1 cellular context compared by ENCODE assay signal in the genomic region with DNA sequence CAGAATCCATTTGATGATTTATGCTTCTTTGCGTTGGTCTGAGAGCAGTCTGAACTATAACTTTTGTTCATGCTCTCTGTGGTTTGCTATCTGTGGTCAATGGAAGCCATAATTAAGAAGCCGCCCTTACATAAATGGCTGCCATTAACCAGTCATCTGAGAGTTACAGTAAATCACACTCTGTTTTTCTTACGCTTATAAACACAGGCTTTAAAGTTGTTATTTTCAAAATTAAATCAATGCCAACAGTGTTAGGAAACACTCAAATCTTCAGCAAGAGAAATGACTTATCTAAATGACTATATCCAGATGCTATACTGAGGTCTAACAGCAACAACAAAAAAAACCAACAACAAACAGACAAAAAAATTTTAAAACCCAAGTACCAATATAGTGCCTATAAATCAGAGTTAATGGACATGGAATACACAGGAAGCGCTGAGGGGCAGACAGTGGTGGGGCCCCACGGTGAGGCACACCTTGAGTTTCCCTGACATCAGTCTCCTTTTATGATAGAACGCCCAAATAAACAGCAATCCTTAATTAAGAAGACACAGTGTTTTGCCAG.
TF ChIP-seq lines count a peak whose summit lies in the region.

No MANE protein-coding gene starts in this region.

TF ChIP-seq in HEK293, 187 proteins besides CTCF, POLR2A, EP300 and RAD21 (continued from another document):
- TF ChIP-seq ZNF791 (tag by site-specific recombination; IDR thresholded peaks at IDR 0.05) = no peak
- TF ChIP-seq, protein P1, sequence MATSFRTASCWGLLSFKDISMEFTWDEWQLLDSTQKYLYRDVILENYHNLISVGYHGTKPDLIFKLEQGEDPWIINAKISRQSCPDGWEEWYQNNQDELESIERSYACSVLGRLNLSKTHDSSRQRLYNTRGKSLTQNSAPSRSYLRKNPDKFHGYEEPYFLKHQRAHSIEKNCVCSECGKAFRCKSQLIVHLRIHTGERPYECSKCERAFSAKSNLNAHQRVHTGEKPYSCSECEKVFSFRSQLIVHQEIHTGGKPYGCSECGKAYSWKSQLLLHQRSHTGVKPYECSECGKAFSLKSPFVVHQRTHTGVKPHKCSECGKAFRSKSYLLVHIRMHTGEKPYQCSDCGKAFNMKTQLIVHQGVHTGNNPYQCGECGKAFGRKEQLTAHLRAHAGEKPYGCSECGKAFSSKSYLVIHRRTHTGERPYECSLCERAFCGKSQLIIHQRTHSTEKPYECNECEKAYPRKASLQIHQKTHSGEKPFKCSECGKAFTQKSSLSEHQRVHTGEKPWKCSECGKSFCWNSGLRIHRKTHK (tag by site-specific recombination; IDR thresholded peaks at IDR 0.05) = no peak
- 0 out of 2 replicates have a peak, but pooled peaks have one; percentile 34 for TF ChIP-seq YY1 (tag by site-specific recombination; IDR thresholded peaks at IDR 0.05)
- TF ChIP-seq, protein P2, sequence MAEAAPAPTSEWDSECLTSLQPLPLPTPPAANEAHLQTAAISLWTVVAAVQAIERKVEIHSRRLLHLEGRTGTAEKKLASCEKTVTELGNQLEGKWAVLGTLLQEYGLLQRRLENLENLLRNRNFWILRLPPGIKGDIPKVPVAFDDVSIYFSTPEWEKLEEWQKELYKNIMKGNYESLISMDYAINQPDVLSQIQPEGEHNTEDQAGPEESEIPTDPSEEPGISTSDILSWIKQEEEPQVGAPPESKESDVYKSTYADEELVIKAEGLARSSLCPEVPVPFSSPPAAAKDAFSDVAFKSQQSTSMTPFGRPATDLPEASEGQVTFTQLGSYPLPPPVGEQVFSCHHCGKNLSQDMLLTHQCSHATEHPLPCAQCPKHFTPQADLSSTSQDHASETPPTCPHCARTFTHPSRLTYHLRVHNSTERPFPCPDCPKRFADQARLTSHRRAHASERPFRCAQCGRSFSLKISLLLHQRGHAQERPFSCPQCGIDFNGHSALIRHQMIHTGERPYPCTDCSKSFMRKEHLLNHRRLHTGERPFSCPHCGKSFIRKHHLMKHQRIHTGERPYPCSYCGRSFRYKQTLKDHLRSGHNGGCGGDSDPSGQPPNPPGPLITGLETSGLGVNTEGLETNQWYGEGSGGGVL (tag by site-specific recombination; IDR thresholded peaks at IDR 0.05) = no peak
- TF ChIP-seq ZNF664 (tag by site-specific recombination; IDR thresholded peaks at IDR 0.05) = no peak
- TF ChIP-seq ZNF211 (tag by site-specific recombination; IDR thresholded peaks at IDR 0.05; ENCODE audit: low read depth) = no peak
- no peak for TF ChIP-seq ZNF366 (tag by site-specific recombination; conservative IDR thresholded peaks at IDR 0.05)
- TF ChIP-seq, protein P3, sequence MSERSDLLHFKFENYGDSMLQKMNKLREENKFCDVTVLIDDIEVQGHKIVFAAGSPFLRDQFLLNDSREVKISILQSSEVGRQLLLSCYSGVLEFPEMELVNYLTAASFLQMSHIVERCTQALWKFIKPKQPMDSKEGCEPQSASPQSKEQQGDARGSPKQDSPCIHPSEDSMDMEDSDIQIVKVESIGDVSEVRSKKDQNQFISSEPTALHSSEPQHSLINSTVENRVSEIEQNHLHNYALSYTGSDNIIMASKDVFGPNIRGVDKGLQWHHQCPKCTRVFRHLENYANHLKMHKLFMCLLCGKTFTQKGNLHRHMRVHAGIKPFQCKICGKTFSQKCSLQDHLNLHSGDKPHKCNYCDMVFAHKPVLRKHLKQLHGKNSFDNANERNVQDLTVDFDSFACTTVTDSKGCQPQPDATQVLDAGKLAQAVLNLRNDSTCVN (tag by site-specific recombination; optimal IDR thresholded peaks at IDR 0.05) = no peak
- no peak for TF ChIP-seq GFI1B (tag by site-specific recombination; IDR thresholded peaks at IDR 0.05)
- TF ChIP-seq ZBTB1 (tag by site-specific recombination; IDR thresholded peaks at IDR 0.05) = no peak
- TF ChIP-seq, protein P4, sequence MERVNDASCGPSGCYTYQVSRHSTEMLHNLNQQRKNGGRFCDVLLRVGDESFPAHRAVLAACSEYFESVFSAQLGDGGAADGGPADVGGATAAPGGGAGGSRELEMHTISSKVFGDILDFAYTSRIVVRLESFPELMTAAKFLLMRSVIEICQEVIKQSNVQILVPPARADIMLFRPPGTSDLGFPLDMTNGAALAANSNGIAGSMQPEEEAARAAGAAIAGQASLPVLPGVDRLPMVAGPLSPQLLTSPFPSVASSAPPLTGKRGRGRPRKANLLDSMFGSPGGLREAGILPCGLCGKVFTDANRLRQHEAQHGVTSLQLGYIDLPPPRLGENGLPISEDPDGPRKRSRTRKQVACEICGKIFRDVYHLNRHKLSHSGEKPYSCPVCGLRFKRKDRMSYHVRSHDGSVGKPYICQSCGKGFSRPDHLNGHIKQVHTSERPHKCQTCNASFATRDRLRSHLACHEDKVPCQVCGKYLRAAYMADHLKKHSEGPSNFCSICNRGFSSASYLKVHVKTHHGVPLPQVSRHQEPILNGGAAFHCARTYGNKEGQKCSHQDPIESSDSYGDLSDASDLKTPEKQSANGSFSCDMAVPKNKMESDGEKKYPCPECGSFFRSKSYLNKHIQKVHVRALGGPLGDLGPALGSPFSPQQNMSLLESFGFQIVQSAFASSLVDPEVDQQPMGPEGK (tag by site-specific recombination; IDR thresholded peaks at IDR 0.05) = no peak
